Comparison of ENCODE assay signal across 21 cellular contexts in genomic region chr12:114780746-114781399, GRCh38.
"Had no signal": no experiment of that assay in that cellular context is flagged by ENCODE, and none has a peak within 500 bp of the region (broad histone marks: within the 10 kb centered on the region; RNA-seq: fewer than 3 reads in every experiment).

No MANE protein-coding gene starts in this region.

- H3K36me3 ChIP-seq: brain microvascular endothelial cell, colonic mucosa, gastroesophageal sphincter, heart left ventricle, left ventricle myocardium inferior, sigmoid colon, spleen, upper lobe of right lung had no signal

- H3K36me3 Mint-ChIP-seq: stimulated activated memory B cell treated with anti-CD40 and anti-IgM and Interleukin-4, amounts not matched to agents 10 μg/mL and 1 μg/mL and 100 μg/mL, for 72 hours had no signal

- H3K9ac ChIP-seq: parathyroid adenoma had no signal

- H3K9me3 ChIP-seq: colonic mucosa, gastroesophageal sphincter, heart left ventricle, left ventricle myocardium inferior, sigmoid colon, testis, upper lobe of right lung had no signal

- H2AFZ ChIP-seq: parathyroid adenoma had no signal

- H3K4me3 Mint-ChIP-seq: activated CD8-positive, alpha-beta T cell treated with anti-CD3 and anti-CD28 coated beads for 36 hours; activated naive CD4-positive, alpha-beta T cell treated with anti-CD3 and anti-CD28 coated beads for 36 hours; activated naive CD8-positive, alpha-beta T cell treated with anti-CD3 and anti-CD28 coated beads, Interleukin-2, amount 50 U/mL, for 24 hours; activated T-cell treated with anti-CD3 and anti-CD28 coated beads, Interleukin-2, amount 50 U/mL, for 4 hours; central memory CD8-positive, alpha-beta T cell; naive thymus-derived CD8-positive, alpha-beta T cell; stimulated activated memory B cell treated with anti-CD40 and anti-IgM and Interleukin-4, amounts not matched to agents 10 μg/mL and 1 μg/mL and 100 μg/mL, for 72 hours had no signal

- H3K27ac ChIP-seq: brain microvascular endothelial cell, colonic mucosa, gastroesophageal sphincter, heart left ventricle, left ventricle myocardium inferior, parathyroid adenoma, sigmoid colon, spleen, testis, upper lobe of right lung had no signal

- H3K4me1 ChIP-seq: colonic mucosa, left ventricle myocardium inferior, parathyroid adenoma, spleen, upper lobe of right lung had no signal

- ATAC-seq: activated CD8-positive, alpha-beta T cell treated with anti-CD3 and anti-CD28 coated beads for 36 hours; activated naive CD8-positive, alpha-beta T cell treated with anti-CD3 and anti-CD28 coated beads, Interleukin-2, amount 50 U/mL, for 24 hours; activated T-cell treated with anti-CD3 and anti-CD28 coated beads, Interleukin-2, amount 50 U/mL, for 4 hours; gastroesophageal sphincter; heart left ventricle; naive thymus-derived CD8-positive, alpha-beta T cell; stimulated activated memory B cell treated with anti-CD40 and anti-IgM and Interleukin-4, amounts not matched to agents 10 μg/mL and 1 μg/mL and 100 μg/mL, for 72 hours; upper lobe of right lung had no signal

- H3K79me2 ChIP-seq: parathyroid adenoma had no signal

- H3K27me3 ChIP-seq: brain microvascular endothelial cell, colonic mucosa, gastroesophageal sphincter, heart left ventricle, sigmoid colon, spleen, testis, upper lobe of right lung had no signal

- H3K4me3 ChIP-seq: colonic mucosa, gastroesophageal sphincter, heart left ventricle, left ventricle myocardium inferior, sigmoid colon, spleen, testis, upper lobe of right lung had no signal

- H3K27ac Mint-ChIP-seq: activated CD8-positive, alpha-beta T cell treated with anti-CD3 and anti-CD28 coated beads for 36 hours; activated naive CD4-positive, alpha-beta T cell treated with anti-CD3 and anti-CD28 coated beads for 36 hours; activated naive CD8-positive, alpha-beta T cell treated with anti-CD3 and anti-CD28 coated beads, Interleukin-2, amount 50 U/mL, for 24 hours; naive thymus-derived CD8-positive, alpha-beta T cell; stimulated activated memory B cell treated with anti-CD40 and anti-IgM and Interleukin-4, amounts not matched to agents 10 μg/mL and 1 μg/mL and 100 μg/mL, for 72 hours had no signal

- H3K9me3 Mint-ChIP-seq: activated CD8-positive, alpha-beta T cell treated with anti-CD3 and anti-CD28 coated beads for 36 hours; activated T-cell treated with anti-CD3 and anti-CD28 coated beads, Interleukin-2, amount 50 U/mL, for 4 hours had no signal

- H3K4me1 Mint-ChIP-seq: activated naive CD8-positive, alpha-beta T cell treated with anti-CD3 and anti-CD28 coated beads, Interleukin-2, amount 50 U/mL, for 24 hours; central memory CD8-positive, alpha-beta T cell; stimulated activated memory B cell treated with anti-CD40 and anti-IgM and Interleukin-4, amounts not matched to agents 10 μg/mL and 1 μg/mL and 100 μg/mL, for 72 hours had no signal

- H3K27me3 Mint-ChIP-seq: activated CD8-positive, alpha-beta T cell treated with anti-CD3 and anti-CD28 coated beads for 36 hours; activated naive CD8-positive, alpha-beta T cell treated with anti-CD3 and anti-CD28 coated beads, Interleukin-2, amount 50 U/mL, for 24 hours; central memory CD8-positive, alpha-beta T cell; stimulated activated memory B cell treated with anti-CD40 and anti-IgM and Interleukin-4, amounts not matched to agents 10 μg/mL and 1 μg/mL and 100 μg/mL, for 72 hours had no signal

- DNase-seq: activated CD8-positive, alpha-beta T cell treated with anti-CD3 and anti-CD28 coated beads for 36 hours; activated naive CD4-positive, alpha-beta T cell treated with anti-CD3 and anti-CD28 coated beads for 36 hours; activated naive CD8-positive, alpha-beta T cell treated with anti-CD3 and anti-CD28 coated beads, Interleukin-2, amount 50 U/mL, for 24 hours; activated T-cell treated with anti-CD3 and anti-CD28 coated beads, Interleukin-2, amount 50 U/mL, for 4 hours; anterior cingulate cortex; brain microvascular endothelial cell; colonic mucosa; heart left ventricle; kidney glomerular epithelial cell; left ventricle myocardium inferior; naive thymus-derived CD8-positive, alpha-beta T cell; sigmoid colon; spleen; stimulated activated CD4-positive, alpha-beta T cell treated with anti-CD3 and anti-CD28 coated beads, Interleukin-4, amount 100 ng/mL, for 4 hours; T-helper 2 cell; testis; upper lobe of right lung had no signal
